Comparison of ENCODE assay signal across 14 cellular contexts in the genomic region with DNA sequence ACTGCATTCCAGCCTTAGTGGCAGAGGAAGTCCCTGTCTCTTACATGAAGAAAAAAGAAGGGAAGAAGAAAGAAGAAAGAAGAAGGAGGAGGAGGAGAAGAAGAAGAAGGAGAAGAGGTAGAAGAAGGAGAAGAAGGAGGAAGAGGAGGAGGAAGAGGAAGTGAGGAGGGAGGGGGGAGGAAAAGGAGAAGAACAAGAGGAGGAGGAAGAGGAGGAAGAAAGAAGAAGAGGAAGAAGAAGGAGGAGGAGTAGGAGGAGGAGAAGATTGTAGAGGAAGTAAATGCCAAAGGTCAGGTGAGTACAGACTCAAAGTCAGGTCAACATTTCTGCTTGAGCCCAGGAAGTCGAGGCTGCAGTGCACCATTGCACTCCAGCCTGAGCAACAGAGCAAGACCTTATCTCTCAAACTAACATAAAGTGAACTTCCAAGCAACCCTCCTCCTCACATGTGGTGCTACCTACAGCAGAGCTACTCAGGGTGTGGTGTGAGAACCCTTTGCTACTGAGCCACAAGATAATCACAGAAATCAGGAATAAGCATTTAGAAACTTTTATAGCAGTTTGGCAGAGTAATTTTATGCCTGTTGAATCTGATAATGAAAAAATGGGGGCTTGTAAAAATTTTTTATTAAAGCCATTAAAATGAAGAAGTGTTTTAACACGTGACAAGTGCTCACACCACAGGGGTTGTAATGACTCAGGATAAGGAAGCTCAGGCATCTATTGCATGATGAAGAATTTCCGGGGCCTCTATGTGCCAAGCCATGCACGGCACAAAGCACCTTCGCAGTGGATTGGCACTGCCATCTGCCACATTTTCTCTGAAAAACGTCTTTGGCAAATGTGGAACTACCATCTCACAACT.
DNase-seq lines count a peak whose midpoint lies in the region; ATAC-seq and TF ChIP-seq lines count a peak whose summit lies in the region.
"Had no signal": no experiment of that assay in that cellular context is flagged by ENCODE, and none has a peak within 500 bp of the region (broad histone marks: within the 10 kb centered on the region; RNA-seq: fewer than 3 reads in every experiment).

No MANE protein-coding gene starts in this region.

- TF ChIP-seq CTCF in A673 (conservative IDR thresholded peaks at IDR 0.05; ENCODE audit: low read depth, low read length) (no peak), PC-9 (conservative IDR thresholded peaks at IDR 0.05) (no peak), fibroblast of villous mesenchyme (IDR thresholded peaks at IDR 0.05; ENCODE audit: insufficient read depth, low read depth, low read length) (no peak), GM10248 (IDR thresholded peaks at IDR 0.05; ENCODE audit: control extremely low read depth, extremely low read depth, low read depth, missing control alignments) (no peak)

- H3K27me3 ChIP-seq in A673 (replicated peaks; ENCODE audit: insufficient read depth, low read depth, low read length, poor library complexity) (no peaks in the 10 kb centered on the region), PC-9 (ENCODE audit: insufficient read depth, low read depth) (no peaks in the 10 kb centered on the region)
- H3K27me3 ChIP-seq: vagina had no signal

- H3K4me1 ChIP-seq in A673 (ENCODE audit: insufficient read depth, low read length, poor library complexity, severe bottlenecking) (peaks cover 12% of the 10 kb centered on the region), PC-9 (replicated peaks; ENCODE audit: insufficient read depth) (peaks cover 10% of the 10 kb centered on the region; the same call in 1 of the 2 replicates)

- no peak for ATAC-seq in HG03565 (IDR thresholded peaks at IDR 0.05; ENCODE audit: unreplicated experiment)

- intact Hi-C loops in A673 (cut with micrococcal nuclease; ENCODE audit: unreplicated experiment), result loop anchor here (10.0 kb wide), 1 partner anchor 59 kb away; no protein-coding TSS in a partner anchor
- intact Hi-C loops in PC-9 (cut with micrococcal nuclease; ENCODE audit: unreplicated experiment), result no loop called here

- H2AFZ ChIP-seq in PC-9, result peak overlapping the region; percentile 34; the same call in 1 of the 2 replicates

- BruUV-seq in A673 (replicated peaks; lab: Mats Ljungman, UMichigan) (no TSS peak), PC-9 (replicated peaks; lab: Mats Ljungman, UMichigan) (no TSS peak)

- POLR2A ChIA-PET in A673 (lab: Charles Lee; ENCODE audit: low non-redundant PET) (no interaction called here), PC-9 (lab: Charles Lee; ENCODE audit: unreplicated experiment) (no interaction called here), GM10248 (lab: Yijun Ruan, JAX) (no interaction called here)

- no peaks in the 10 kb centered on the region for H4K20me1 ChIP-seq in PC-9 (ENCODE audit: insufficient read depth)

- no peaks in the 10 kb centered on the region for H3K36me3 ChIP-seq in A673 (ENCODE audit: insufficient read depth, low read length, poor library complexity, severe bottlenecking)
- no peaks in the 10 kb centered on the region for H3K36me3 ChIP-seq in PC-9 (ENCODE audit: low read depth)
- H3K36me3 ChIP-seq: vagina had no signal

- no peaks in the 10 kb centered on the region for H3K79me2 ChIP-seq in PC-9 (ENCODE audit: low read depth)

- no peak overlapping the region for H3K4me3 ChIP-seq in A673 (ENCODE audit: low read depth, low read length, poor library complexity, severe bottlenecking)
- no peak overlapping the region for H3K4me3 ChIP-seq in PC-9
- no peak overlapping the region for H3K4me3 ChIP-seq in fibroblast of villous mesenchyme (ENCODE audit: low read depth, low read length)
- H3K4me3 ChIP-seq: vagina had no signal

- no peaks in the 10 kb centered on the region for H3K9me2 ChIP-seq in PC-9 (ENCODE audit: insufficient read depth)

- no peak overlapping the region for H3K27ac ChIP-seq in A673 (ENCODE audit: low read depth, low read length, poor library complexity, severe bottlenecking)
- no peak overlapping the region for H3K27ac ChIP-seq in PC-9
- no peak overlapping the region for H3K27ac ChIP-seq in substantia nigra (ENCODE audit: low read depth, low read length, poor library complexity, severe bottlenecking)
- H3K27ac ChIP-seq: vagina had no signal

- no peaks in the 10 kb centered on the region for H3K9me3 ChIP-seq in A673 (ENCODE audit: low read depth, low read length, poor library complexity, severe bottlenecking)
- H3K9me3 ChIP-seq in PC-9 (ENCODE audit: insufficient read depth, low read depth), result no peaks in the 10 kb centered on the region
- H3K9me3 ChIP-seq: vagina had no signal

- CTCF ChIA-PET in A673 (lab: Charles Lee), result no interaction called here
- CTCF ChIA-PET in PC-9 (lab: Charles Lee), result no interaction called here
- CTCF ChIA-PET in GM10248 (lab: Yijun Ruan, JAX), result no interaction called here

- no peak overlapping the region for H3K4me2 ChIP-seq in PC-9

- DNase-seq in A673 (ENCODE audit: low spot score) (peak; percentile 67), GM04503 (ENCODE audit: low read depth) (peak; percentile 73), PC-9 (peak in 1 of 2 experiments; percentile 43), fibroblast of villous mesenchyme (ENCODE audit: low read depth) (peak; percentile 12), substantia nigra (lab: John Stamatoyannopoulos, UW) (no peak), GM10248 (ENCODE audit: extremely low spot score) (no peak)
- DNase-seq in NK-92 treated with Interleukin-12 subunit alpha and Interleukin-12 subunit beta, amount 100 ng/mL, for 24 hours (lab: John Stamatoyannopoulos, UW), result no peak
- DNase-seq: activated naive CD4-positive, alpha-beta T cell treated with anti-CD3 and anti-CD28 coated beads, Interleukin-2, amount 50 U/mL, for 16 hours; CD4-positive, CD25-positive, alpha-beta regulatory T cell; cortex of kidney; foreskin melanocyte; kidney glomerular epithelial cell had no signal

- no peaks in the 10 kb centered on the region; the same call in 1 of the 2 replicates for H3F3A ChIP-seq in PC-9 (ENCODE audit: insufficient read depth, low read depth)

Comparison
In these comparisons a context has a peak if more than half of its experiments do, and no peak if none do; other contexts are left out.
1. DNase-seq: peak in A673 (single experiment), GM04503 (single experiment) and fibroblast of villous mesenchyme (single experiment); none in substantia nigra (0 of 49), GM10248 (single experiment) and NK-92 treated with Interleukin-12 subunit alpha and Interleukin-12 subunit beta, amount 100 ng/mL, for 24 hours (single experiment).